Comparison of ENCODE assay signal across 31 cellular contexts in genomic region chr12:3238196-3238595, GRCh38.
"Had no signal": no experiment of that assay in that cellular context is flagged by ENCODE, and none has a peak within 500 bp of the region (broad histone marks: within the 10 kb centered on the region; RNA-seq: fewer than 3 reads in every experiment).

No MANE protein-coding gene starts in this region.

- DNase-seq: activated CD4-positive, alpha-beta memory T cell treated with anti-CD3 and anti-CD28 coated beads, Interleukin-2, amount 10 ng/mL, durations not matched to agents 7 days and 5 days; activated CD4-positive, alpha-beta T cell treated with anti-CD3 and anti-CD28 coated beads for 1 hour; activated CD4-positive, alpha-beta T cell treated with anti-CD3 and anti-CD28 coated beads, Interleukin-2, amount 10 ng/mL, durations not matched to agents 7 days and 5 days; activated CD8-positive, alpha-beta memory T cell treated with anti-CD3 and anti-CD28 coated beads, Interleukin-2, amount 10 ng/mL, durations not matched to agents 7 days and 5 days; activated T-cell treated with anti-CD3 and anti-CD28 coated beads, Interleukin-2, amount 50 U/mL, for 48 hours; dermis blood vessel endothelial cell; effector CD4-positive, alpha-beta T cell; esophagus squamous epithelium; gastrocnemius medialis; hypothalamus; immature natural killer cell; kidney; lower lobe of right lung; mesenchymal stem cell; SK-N-SH; stimulated activated CD4-positive, alpha-beta T cell treated with anti-CD3 and anti-CD28 coated beads, Interleukin-1b, Interleukin-23, amount 100 ng/mL, for 48 hours; stimulated activated CD4-positive, alpha-beta T cell treated with anti-CD3 and anti-CD28 coated beads, Interleukin-4, amount 100 ng/mL, for 4 hours; stimulated activated CD8-positive, alpha-beta memory T cell treated with anti-CD3 and anti-CD28 coated beads, Interleukin-4, amount 100 ng/mL, for 48 hours; stomach; SW 1271; T-helper 2 cell; thyroid gland had no signal

- H3K27ac ChIP-seq: epithelial cell of prostate, esophagus squamous epithelium, lower lobe of right lung, neutrophil, stomach, thyroid gland had no signal

- H3K4me1 Mint-ChIP-seq: activated CD4-positive, alpha-beta memory T cell treated with anti-CD3 and anti-CD28 coated beads, Interleukin-2, amount 10 ng/mL, durations not matched to agents 7 days and 5 days; activated CD4-positive, alpha-beta T cell treated with anti-CD3 and anti-CD28 coated beads, Interleukin-2, amount 10 ng/mL, durations not matched to agents 7 days and 5 days; activated CD8-positive, alpha-beta memory T cell treated with anti-CD3 and anti-CD28 coated beads, Interleukin-2, amount 10 ng/mL, durations not matched to agents 7 days and 5 days; immature natural killer cell; stimulated activated memory B cell treated with anti-CD40 and anti-IgM and Interleukin-4, amounts not matched to agents 10 μg/mL and 1 μg/mL and 100 μg/mL, for 72 hours had no signal

- H3K36me3 ChIP-seq: gastrocnemius medialis, lower lobe of right lung, neutrophil, thyroid gland had no signal

- H3K36me3 Mint-ChIP-seq: activated CD8-positive, alpha-beta memory T cell treated with anti-CD3 and anti-CD28 coated beads, Interleukin-2, amount 10 ng/mL, durations not matched to agents 7 days and 5 days; activated naive CD4-positive, alpha-beta T cell treated with anti-CD3 and anti-CD28 coated beads, Interleukin-2, amount 50 U/mL, for 72 hours; immature natural killer cell; stimulated activated memory B cell treated with anti-CD40 and anti-IgM and Interleukin-4, amounts not matched to agents 10 μg/mL and 1 μg/mL and 100 μg/mL, for 72 hours; WTC11 had no signal

- H3K9me3 ChIP-seq: esophagus squamous epithelium, gastrocnemius medialis, lower lobe of right lung, neutrophil, SK-N-SH, stomach, thyroid gland had no signal

- H3K4me3 Mint-ChIP-seq: activated CD4-positive, alpha-beta memory T cell treated with anti-CD3 and anti-CD28 coated beads, Interleukin-2, amount 10 ng/mL, durations not matched to agents 7 days and 5 days; activated CD4-positive, alpha-beta T cell treated with anti-CD3 and anti-CD28 coated beads, Interleukin-2, amount 10 ng/mL, durations not matched to agents 7 days and 5 days; activated CD8-positive, alpha-beta memory T cell treated with anti-CD3 and anti-CD28 coated beads, Interleukin-2, amount 10 ng/mL, durations not matched to agents 7 days and 5 days; immature natural killer cell; stimulated activated memory B cell treated with anti-CD40 and anti-IgM and Interleukin-4, amounts not matched to agents 10 μg/mL and 1 μg/mL and 100 μg/mL, for 72 hours; WTC11 had no signal

- H3K27me3 ChIP-seq: esophagus squamous epithelium, gastrocnemius medialis, neutrophil, stomach, thyroid gland had no signal

- H3K9me3 Mint-ChIP-seq: activated CD4-positive, alpha-beta memory T cell treated with anti-CD3 and anti-CD28 coated beads, Interleukin-2, amount 10 ng/mL, durations not matched to agents 7 days and 5 days; activated CD4-positive, alpha-beta T cell treated with anti-CD3 and anti-CD28 coated beads, Interleukin-2, amount 10 ng/mL, durations not matched to agents 7 days and 5 days; activated naive CD4-positive, alpha-beta T cell treated with anti-CD3 and anti-CD28 coated beads, Interleukin-2, amount 50 U/mL, for 72 hours; activated T-helper 2 cell treated with anti-CD3 and anti-CD28 coated beads, Interferon-gamma antibody, Interleukin-2, Interleukin-4, amounts not matched to agents 10 μg/mL and 5 μg/mL and 100 μg/mL, durations not matched to agents 14 hours and 24 hours and 36 hours; immature natural killer cell; nephron; stimulated activated memory B cell treated with anti-CD40 and anti-IgM and Interleukin-4, amounts not matched to agents 10 μg/mL and 1 μg/mL and 100 μg/mL, for 72 hours; WTC11 had no signal

- H3K4me3 ChIP-seq: esophagus squamous epithelium, gastrocnemius medialis, lower lobe of right lung, smooth muscle cell, stomach, thyroid gland had no signal

- H3K27ac Mint-ChIP-seq: activated CD4-positive, alpha-beta memory T cell treated with anti-CD3 and anti-CD28 coated beads, Interleukin-2, amount 10 ng/mL, durations not matched to agents 7 days and 5 days; activated CD4-positive, alpha-beta T cell treated with anti-CD3 and anti-CD28 coated beads, Interleukin-2, amount 10 ng/mL, durations not matched to agents 7 days and 5 days; activated CD8-positive, alpha-beta memory T cell treated with anti-CD3 and anti-CD28 coated beads, Interleukin-2, amount 10 ng/mL, durations not matched to agents 7 days and 5 days; activated T-helper 2 cell treated with anti-CD3 and anti-CD28 coated beads, Interferon-gamma antibody, Interleukin-2, Interleukin-4, amounts not matched to agents 10 μg/mL and 5 μg/mL and 100 μg/mL, durations not matched to agents 14 hours and 24 hours and 36 hours; immature natural killer cell; nephron; stimulated activated memory B cell treated with anti-CD40 and anti-IgM and Interleukin-4, amounts not matched to agents 10 μg/mL and 1 μg/mL and 100 μg/mL, for 72 hours; WTC11 had no signal

- ATAC-seq: activated CD8-positive, alpha-beta memory T cell treated with anti-CD3 and anti-CD28 coated beads, Interleukin-2, amount 10 ng/mL, durations not matched to agents 7 days and 5 days; activated naive CD4-positive, alpha-beta T cell treated with anti-CD3 and anti-CD28 coated beads, Interleukin-2, amount 50 U/mL, for 72 hours; gastrocnemius medialis; lower lobe of right lung; sciatic nerve; stimulated activated memory B cell treated with anti-CD40 and anti-IgM and Interleukin-4, amounts not matched to agents 10 μg/mL and 1 μg/mL and 100 μg/mL, for 72 hours; WTC11 had no signal

- H3K4me1 ChIP-seq: lower lobe of right lung, thyroid gland had no signal

- H3K27me3 Mint-ChIP-seq: activated CD4-positive, alpha-beta T cell treated with anti-CD3 and anti-CD28 coated beads, Interleukin-2, amount 10 ng/mL, durations not matched to agents 7 days and 5 days had no signal
